ENCODE assay signal across 9 cellular contexts in the genomic region with DNA sequence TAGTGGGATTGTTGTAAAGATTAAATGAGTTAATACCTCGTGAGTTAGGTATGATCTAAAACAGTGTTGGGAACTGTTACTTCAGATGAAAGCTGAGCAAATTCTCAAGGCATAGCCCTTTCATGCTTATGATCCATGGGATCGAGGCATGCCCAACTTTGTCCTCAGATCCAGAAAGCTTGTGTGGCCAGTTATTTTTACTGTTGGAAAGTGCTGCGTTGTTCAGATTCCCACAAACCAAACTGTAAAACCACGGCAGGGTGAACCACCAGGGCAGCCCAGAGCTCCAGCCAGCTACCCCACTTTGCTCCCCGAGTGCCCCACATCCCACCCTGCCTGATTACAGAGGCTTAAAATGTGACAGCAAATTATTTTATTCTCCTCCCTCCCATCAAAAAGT.
"Had no signal": no experiment of that assay in that cellular context is flagged by ENCODE, and none has a peak within 500 bp of the region (broad histone marks: within the 10 kb centered on the region; RNA-seq: fewer than 3 reads in every experiment).

No MANE protein-coding gene starts in this region.

- H3K4me3 ChIP-seq: GM23248, GM23338, HAP-1 had no signal

- H3K9me3 Mint-ChIP-seq: HFFc6 had no signal

- H3K9me3 ChIP-seq: HAP-1 had no signal

- H3K36me3 ChIP-seq: HAP-1 had no signal

- DNase-seq: GM23248, GOT3, H7, H9, HCEC 1CT, HFFc6 had no signal

- H3K4me1 ChIP-seq: HAP-1 had no signal

- H3K4me3 Mint-ChIP-seq: GM23338, H9, HFFc6 had no signal

- H3K27ac Mint-ChIP-seq: GM23338, H9, HFFc6 had no signal

- ATAC-seq: GM23338, HCT116 had no signal

- H3K4me2 ChIP-seq: GM23338 had no signal

- H3K27ac ChIP-seq: GM23248 had no signal

- H2AFZ ChIP-seq: GM23248, GM23338 had no signal

- H3K9ac ChIP-seq: GM23248 had no signal
